Comparison of ENCODE assay signal across 18 cellular contexts in the genomic region with DNA sequence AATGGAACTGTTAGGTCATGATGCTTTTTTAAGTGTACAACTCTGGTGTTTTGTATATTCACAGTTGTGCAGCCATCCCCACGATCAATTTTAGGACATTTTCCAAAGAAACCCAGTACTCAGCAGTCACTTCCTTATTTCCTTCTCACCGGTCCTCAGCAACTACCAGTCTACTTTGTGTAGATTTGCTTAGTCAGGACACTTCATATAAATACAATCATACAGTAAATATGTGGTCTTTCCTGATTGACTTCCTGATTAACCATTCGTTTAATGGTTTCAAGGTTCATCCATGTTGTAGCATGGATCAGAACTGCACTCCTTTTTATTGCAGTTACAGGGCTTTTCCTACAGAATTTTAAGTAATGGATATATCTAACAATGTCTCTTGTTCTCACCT. TPM values are rescaled to one million over a fixed set of nuclear protein-coding genes. Genes with fewer than 3 reads are reported as not detected.
DNase-seq lines count a peak whose midpoint lies in the region; ATAC-seq, FAIRE-seq and TF ChIP-seq lines count a peak whose summit lies in the region.
"Had no signal": no experiment of that assay in that cellular context is flagged by ENCODE, and none has a peak within 500 bp of the region (broad histone marks: within the 10 kb centered on the region; RNA-seq: fewer than 3 reads in every experiment).

No MANE protein-coding gene starts in this region.

- H3K36me3 ChIP-seq in cardiac muscle cell (no peaks in the 10 kb centered on the region), RWPE2 (ENCODE audit: low read depth) (peaks cover 50% of the 10 kb centered on the region), urinary bladder (ENCODE audit: insufficient read depth) (peaks cover under 1% of the 10 kb centered on the region), GM23248 (ENCODE audit: low read depth) (no peaks in the 10 kb centered on the region)

- H3K4me1 ChIP-seq in cardiac muscle cell (ENCODE audit: low read depth) = peaks cover 95% of the 10 kb centered on the region
- peaks cover 51% of the 10 kb centered on the region for H3K4me1 ChIP-seq in RWPE2 (ENCODE audit: insufficient read depth, poor library complexity, severe bottlenecking)
- peaks cover 3% of the 10 kb centered on the region for H3K4me1 ChIP-seq in urinary bladder (ENCODE audit: insufficient read depth)
- peaks cover 42% of the 10 kb centered on the region for H3K4me1 ChIP-seq in GM23248 (ENCODE audit: insufficient read depth)

- H3K27ac ChIP-seq in cardiac muscle cell = peak overlapping the region; percentile 93
- peak overlapping the region; percentile 48 for H3K27ac ChIP-seq in RWPE2 (ENCODE audit: poor library complexity, severe bottlenecking)
- H3K27ac ChIP-seq in urinary bladder (ENCODE audit: low read depth) = peak overlapping the region; percentile 19
- H3K27ac ChIP-seq in GM23248 = no peak overlapping the region

- H3F3A ChIP-seq in GM23248 (ENCODE audit: insufficient read depth) = peaks cover 45% of the 10 kb centered on the region

- TF ChIP-seq CTCF in cardiac muscle cell (IDR thresholded peaks at IDR 0.05; ENCODE audit: low read depth, low read length) = no peak
- no peak for TF ChIP-seq CTCF in RWPE2 (IDR thresholded peaks at IDR 0.05; ENCODE audit: poor library complexity, severe bottlenecking)

- no peak overlapping the region for H3K4me2 ChIP-seq in GM23248 (ENCODE audit: unreplicated experiment)

- H3K9me2 ChIP-seq in GM23248 (ENCODE audit: insufficient read depth) = no peaks in the 10 kb centered on the region

- H3K79me2 ChIP-seq in GM23248 (ENCODE audit: insufficient read depth) = peaks cover 76% of the 10 kb centered on the region

- ATAC-seq in left cardiac atrium (no peak), RWPE2 (ENCODE audit: low read depth) (peak; percentile 66), GM21717 (IDR thresholded peaks at IDR 0.05; ENCODE audit: unreplicated experiment) (no peak)

- in situ Hi-C loops in GM23248 (cut with MboI) = no loop called here

- H3K4me3 ChIP-seq in cardiac muscle cell = no peak overlapping the region
- H3K4me3 ChIP-seq in RWPE2 (ENCODE audit: severe bottlenecking) = no peak overlapping the region
- no peak overlapping the region for H3K4me3 ChIP-seq in urinary bladder (ENCODE audit: low read depth, low read length)
- no peak overlapping the region for H3K4me3 ChIP-seq in GM23248
- H3K4me3 ChIP-seq: heart left ventricle, lung had no signal

- DNase-seq in cardiac muscle cell (ENCODE audit: low read depth in 1 of 2, low spot score in 1 of 2) (no peak), left cardiac atrium (no peak), RWPE2 (ENCODE audit: low spot score) (no peak), GM23248 (no peak), OCI-M2 (lab: John Stamatoyannopoulos, UW; ENCODE audit: unreplicated experiment) (no peak)
- DNase-seq: activated CD4-positive, alpha-beta T cell treated with anti-CD3 and anti-CD28 coated beads for 1 hour; DMS 273 treated with DMSO at 0.1 percent for 48 hours; heart left ventricle; MM.1S; NCI-H2171 treated with DMSO at 0.1 percent for 48 hours; SW 1271 had no signal

- no peaks in the 10 kb centered on the region for H4K20me1 ChIP-seq in GM23248 (ENCODE audit: insufficient read depth)

- no peaks in the 10 kb centered on the region for H3K9me3 ChIP-seq in cardiac muscle cell (ENCODE audit: low read depth)
- no peaks in the 10 kb centered on the region for H3K9me3 ChIP-seq in RWPE2 (ENCODE audit: severe bottlenecking)
- no peaks in the 10 kb centered on the region for H3K9me3 ChIP-seq in GM23248 (ENCODE audit: low read depth)
- H3K9me3 ChIP-seq: heart left ventricle had no signal

- H3K27me3 ChIP-seq in cardiac muscle cell (no peaks in the 10 kb centered on the region), RWPE2 (ENCODE audit: insufficient read depth, poor library complexity, severe bottlenecking) (no peaks in the 10 kb centered on the region), GM23248 (replicated peaks; ENCODE audit: insufficient read depth) (no peaks in the 10 kb centered on the region)
- H3K27me3 ChIP-seq: heart left ventricle had no signal

- peak; percentile 9 for FAIRE-seq in islet of Langerhans (lab: Jason Lieb, UNC)
- FAIRE-seq: endometrium had no signal

- no peak overlapping the region for H3K9ac ChIP-seq in GM23248

- 54% methylated on average over 3 of the region's 3 CpGs for WGBS in urinary bladder
- 45 to 54% methylated on average over 3 of the region's 3 CpGs for WGBS in GM23248 (ENCODE audit: low coverage in 1 of 2, low lambda C conversion rate in 2 of 2, missing lambda C conversion rate in 2 of 2), 2 experiments

- no peak overlapping the region for H2AFZ ChIP-seq in GM23248

- intact Hi-C loops in left cardiac atrium (cut with DNase I) = no loop called here

RNA-seq across cellular contexts. Expression of a gene that starts 14.4 kb away (rescaled TPM):
- total RNA-seq in cardiac muscle cell (37.7 and 51.9 TPM in 2 replicates), left cardiac atrium (10 to 100 TPM; 18.5 to 19.3 TPM), urinary bladder (61.3 TPM)
- polyA plus RNA-seq in cardiac muscle cell (32.3 and 42.9 TPM in 2 replicates), urinary bladder (14.6 TPM), GM23248 (2016; fragmentation: Nextera tagmentation; extraction: Ambion mirVana) (18.2 and 19.8 TPM in 2 replicates)
- total RNA-seq in GM23248 (2014; rRNA removed; shearing (Covaris generic)) = 19.0 and 27.5 TPM in 2 replicates

RNA-seq across cellular contexts. Expression of a gene that starts 45.0 kb away (rescaled TPM):
- total RNA-seq in cardiac muscle cell (not detected in 2 replicates), left cardiac atrium (not detected), urinary bladder (not detected)
- polyA plus RNA-seq in cardiac muscle cell (not detected in 2 replicates), urinary bladder (not detected), GM23248 (2016; fragmentation: Nextera tagmentation; extraction: Ambion mirVana) (not detected in 2 replicates)
- total RNA-seq in GM23248 (2014; rRNA removed; shearing (Covaris generic)) = not detected in 2 replicates
- total RNA-seq: heart left ventricle, lung, omental fat pad, ureter had no signal
- polyA plus RNA-seq: heart left ventricle, lung had no signal

RNA-seq across cellular contexts. Expression of a gene that starts 58.2 kb away (rescaled TPM):
- 145 and 174 TPM in 2 replicates for total RNA-seq in cardiac muscle cell
- polyA plus RNA-seq in cardiac muscle cell = 222 and 264 TPM in 2 replicates
- 100 to 1,000 TPM; 103 to 116 TPM for total RNA-seq in left cardiac atrium
- total RNA-seq in urinary bladder = 25.6 TPM
- 95.0 TPM for polyA plus RNA-seq in urinary bladder
- 26.2 and 28.5 TPM in 2 replicates for total RNA-seq in GM23248 (2014; rRNA removed; shearing (Covaris generic))
- 36.8 and 38.4 TPM in 2 replicates for polyA plus RNA-seq in GM23248 (2016; fragmentation: Nextera tagmentation; extraction: Ambion mirVana)
